In the genomic region with DNA sequence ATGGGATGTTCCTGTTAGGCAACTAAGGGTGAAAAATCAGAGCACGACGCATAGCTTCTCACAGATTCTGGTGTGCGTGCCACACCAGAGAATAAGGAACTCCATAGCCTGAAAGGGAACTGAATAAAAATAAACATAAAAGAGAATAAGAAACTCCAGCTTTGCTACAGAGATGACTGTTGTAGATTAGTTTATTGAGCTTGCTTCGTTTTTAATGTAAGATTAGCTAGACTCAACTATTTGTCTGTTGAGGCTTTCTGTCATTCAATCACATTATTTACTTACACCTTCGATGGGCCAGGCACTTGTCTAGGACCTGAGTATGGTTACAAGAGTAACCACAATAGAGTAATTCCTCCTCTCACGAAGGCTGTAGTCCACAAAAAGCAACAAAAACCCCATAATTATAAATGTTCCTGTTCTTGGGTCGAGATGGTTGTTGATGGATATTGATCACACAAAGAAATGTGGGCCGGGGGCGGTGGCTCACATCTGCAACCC, we compare ENCODE assay signal across 8 cellular contexts. TPM values are rescaled to one million over a fixed set of nuclear protein-coding genes. Genes with fewer than 3 reads are reported as not detected.
DNase-seq lines count a peak whose midpoint lies in the region; ATAC-seq and TF ChIP-seq lines count a peak whose summit lies in the region.

No MANE protein-coding gene starts in this region.

- H3K36me3 ChIP-seq in KOPT-K1 (ENCODE audit: insufficient read depth, low read length) = peaks cover 57% of the 10 kb centered on the region

- no peaks in the 10 kb centered on the region for H3K27me3 ChIP-seq in CD4-positive, alpha-beta T cell (ENCODE audit: control insufficient read depth, insufficient read depth, low read length)

- peaks cover 47% of the 10 kb centered on the region for H3K4me1 Mint-ChIP-seq in CD4-positive, alpha-beta T cell (ENCODE audit: low read depth)
- peaks cover 28% of the 10 kb centered on the region for H3K4me1 Mint-ChIP-seq in nephron progenitor cell

- TF ChIP-seq CTCF in CD4-positive, alpha-beta T cell (IDR thresholded peaks at IDR 0.05) = no peak
- TF ChIP-seq CTCF in nephron progenitor cell (IDR thresholded peaks at IDR 0.05) = no peak

- H3K4me3 Mint-ChIP-seq in CD4-positive, alpha-beta T cell = peak overlapping the region; percentile 96
- H3K4me3 Mint-ChIP-seq in nephron progenitor cell = peak overlapping the region; percentile 95

- CTCF ChIA-PET in CD4-positive, alpha-beta T cell (lab: Charles Lee) = interaction anchor here (1.0 to 2.1 kb wide), 10 partner anchors 9 to 707 kb away, joined by 3 to 22 read pairs (median 4); a partner anchor contains a TSS

- intact Hi-C loops in CD4-positive, alpha-beta T cell (cut with DNase I, micrococcal nuclease) = loop anchor here in 1 of 2 experiments (1.0 to 10.0 kb wide), 3 partner anchors 25 to 237 kb away; a partner anchor contains a TSS

- peak overlapping the region; percentile 65 for H3K27ac ChIP-seq in CD4-positive, alpha-beta T cell (ENCODE audit: low read depth, low read length)
- H3K27ac ChIP-seq in KOPT-K1 (ENCODE audit: low read depth, low read length, poor library complexity, severe bottlenecking) (peak overlapping the region; percentile 91), caudate nucleus (ENCODE audit: low read depth, low read length) (peak overlapping the region; percentile 76)

- peaks cover 64% of the 10 kb centered on the region for H3K36me3 Mint-ChIP-seq in CD4-positive, alpha-beta T cell (ENCODE audit: low read depth)
- H3K36me3 Mint-ChIP-seq in nephron progenitor cell (ENCODE audit: low read depth) = peaks cover 58% of the 10 kb centered on the region

- no peaks in the 10 kb centered on the region for H3K27me3 Mint-ChIP-seq in CD4-positive, alpha-beta T cell
- no peaks in the 10 kb centered on the region for H3K27me3 Mint-ChIP-seq in nephron progenitor cell (ENCODE audit: low read depth, poor library complexity)

- no peak for DNase-seq in CD4-positive, alpha-beta T cell
- DNase-seq in caudate nucleus (lab: John Stamatoyannopoulos, UW) (no peak), nephron progenitor cell (no peak), NCI-H128 (lab: John Stamatoyannopoulos, UW; ENCODE audit: unreplicated experiment) (no peak), HuH-7 (ENCODE audit: low spot score) (no peak), glomerular visceral epithelial cell (ENCODE audit: extremely low spot score) (no peak)
- no peak for DNase-seq in activated CD4-positive, CD25-positive, alpha-beta regulatory T cell treated with anti-CD3 and anti-CD28 coated beads, Interleukin-2, amount 50 U/mL, for 72 hours

- POLR2A ChIA-PET in CD4-positive, alpha-beta T cell (lab: Charles Lee) = interaction anchor here (0.6 to 7.3 kb wide), 26 partner anchors 9 to 1211 kb away, joined by 3 to 208 read pairs (median 4); a partner anchor contains a TSS

- no peaks in the 10 kb centered on the region for H3K9me3 ChIP-seq in CD4-positive, alpha-beta T cell (ENCODE audit: control insufficient read depth, low read length)
- H3K9me3 ChIP-seq in KOPT-K1 (ENCODE audit: insufficient read depth, low read length, poor library complexity, severe bottlenecking) = no peaks in the 10 kb centered on the region

- H3K27ac Mint-ChIP-seq in CD4-positive, alpha-beta T cell = peak overlapping the region; percentile 97
- peak overlapping the region; percentile 100 for H3K27ac Mint-ChIP-seq in nephron progenitor cell

- H3K9me3 Mint-ChIP-seq in CD4-positive, alpha-beta T cell = no peaks in the 10 kb centered on the region
- no peaks in the 10 kb centered on the region for H3K9me3 Mint-ChIP-seq in nephron progenitor cell

- ATAC-seq in CD4-positive, alpha-beta T cell (ENCODE audit: poor library complexity) = no peak

RNA-seq across cellular contexts. Expression of a gene that starts 0.8 kb away (rescaled TPM):
- 10 to 100 TPM; 49.4 to 54.8 TPM for total RNA-seq in CD4-positive, alpha-beta T cell

RNA-seq across cellular contexts. Expression of a gene that starts 25.2 kb away (rescaled TPM):
- total RNA-seq in CD4-positive, alpha-beta T cell = 100 to 1,000 TPM; 339 to 341 TPM

RNA-seq across cellular contexts. Expression of a gene that starts 25.5 kb away (rescaled TPM):
- 10 to 100 TPM; 23.3 to 23.8 TPM for total RNA-seq in CD4-positive, alpha-beta T cell
